In the genomic region with DNA sequence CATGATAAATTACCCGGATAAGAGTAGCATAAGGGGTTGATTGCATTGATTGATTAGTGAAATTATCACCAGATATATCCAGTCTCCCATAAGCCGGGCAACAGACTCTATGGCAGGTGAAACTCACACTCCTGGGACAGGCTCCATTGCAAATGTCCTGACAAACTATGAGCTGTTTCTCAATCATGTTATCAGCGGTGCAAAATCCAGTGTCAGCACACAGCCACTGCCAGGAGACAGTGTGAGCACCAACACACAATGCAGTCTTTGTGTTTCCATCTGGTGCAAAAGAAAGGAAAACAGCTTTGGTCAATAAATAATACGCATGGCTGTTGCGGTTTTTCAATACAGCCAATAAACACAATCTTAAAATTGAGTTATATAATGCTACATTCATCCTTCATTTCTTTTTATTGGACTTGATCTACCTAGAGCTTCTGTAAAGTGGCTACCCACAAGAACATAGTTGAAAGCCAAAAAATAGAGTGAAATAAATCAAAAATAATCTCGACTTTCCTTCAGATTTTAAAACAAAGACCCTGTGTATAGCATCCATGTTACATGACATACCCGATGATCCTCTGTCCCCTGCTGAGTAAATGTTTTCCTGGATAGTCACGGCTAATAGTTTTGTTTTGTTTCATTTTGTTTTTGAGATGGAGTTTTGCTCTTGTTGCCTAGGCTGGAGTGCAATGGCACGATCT, we compare ENCODE assay signal across 1 cellular context.
TF ChIP-seq lines count a peak whose summit lies in the region.

No MANE protein-coding gene starts in this region.

TF ChIP-seq in HepG2, 621 proteins besides CTCF, POLR2A, EP300 and RAD21 (continued from another document and continues in another):
- TF ChIP-seq, protein P1, sequence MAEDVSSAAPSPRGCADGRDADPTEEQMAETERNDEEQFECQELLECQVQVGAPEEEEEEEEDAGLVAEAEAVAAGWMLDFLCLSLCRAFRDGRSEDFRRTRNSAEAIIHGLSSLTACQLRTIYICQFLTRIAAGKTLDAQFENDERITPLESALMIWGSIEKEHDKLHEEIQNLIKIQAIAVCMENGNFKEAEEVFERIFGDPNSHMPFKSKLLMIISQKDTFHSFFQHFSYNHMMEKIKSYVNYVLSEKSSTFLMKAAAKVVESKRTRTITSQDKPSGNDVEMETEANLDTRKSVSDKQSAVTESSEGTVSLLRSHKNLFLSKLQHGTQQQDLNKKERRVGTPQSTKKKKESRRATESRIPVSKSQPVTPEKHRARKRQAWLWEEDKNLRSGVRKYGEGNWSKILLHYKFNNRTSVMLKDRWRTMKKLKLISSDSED (CRISPR knock-in tag; IDR thresholded peaks at IDR 0.05) = no peak
- TF ChIP-seq TGIF2 (CRISPR knock-in tag; IDR thresholded peaks at IDR 0.05) (0 out of 2 replicates have a peak, but pooled peaks have one; percentile 74), GFI1 (CRISPR knock-in tag; IDR thresholded peaks at IDR 0.05; ENCODE audit: borderline replicate concordance) (peak; percentile 64; the same call in 1 of the 2 replicates), ZNF747 (CRISPR knock-in tag; IDR thresholded peaks at IDR 0.05; ENCODE audit: borderline replicate concordance) (0 out of 2 replicates have a peak, but pooled peaks have one; percentile 12), ZFP36L2 (CRISPR knock-in tag; IDR thresholded peaks at IDR 0.05) (no peak), ZNF737 (CRISPR knock-in tag; IDR thresholded peaks at IDR 0.05; ENCODE audit: borderline replicate concordance) (no peak), ZBTB42 (CRISPR knock-in tag; IDR thresholded peaks at IDR 0.05) (no peak), BCL6 (CRISPR knock-in tag; IDR thresholded peaks at IDR 0.05) (peak; percentile 68), FOSL2 (CRISPR knock-in tag; IDR thresholded peaks at IDR 0.05) (peak; percentile 86), THYN1 (CRISPR knock-in tag; IDR thresholded peaks at IDR 0.05; ENCODE audit: borderline replicate concordance, low read depth) (no peak), MIER3 (CRISPR knock-in tag; IDR thresholded peaks at IDR 0.05; ENCODE audit: borderline replicate concordance) (peak; percentile 83; the same call in 1 of the 2 replicates), BRD4 (CRISPR knock-in tag; IDR thresholded peaks at IDR 0.05) (peak; percentile 91; the same call in 1 of the 2 replicates), ZNF543 (CRISPR knock-in tag; IDR thresholded peaks at IDR 0.05) (peak; percentile 54; the same call in 1 of the 2 replicates), KDM3A (CRISPR knock-in tag; IDR thresholded peaks at IDR 0.05; ENCODE audit: low read depth) (peak; percentile 5; the same call in 1 of the 2 replicates), XBP1 (CRISPR knock-in tag; IDR thresholded peaks at IDR 0.05) (no peak), ZNF264 (CRISPR knock-in tag; IDR thresholded peaks at IDR 0.05) (peak; percentile 76; the same call in 1 of the 2 replicates), TCF7 (IDR thresholded peaks at IDR 0.05; ENCODE audit: low read depth) (peak; percentile 53), KDM1A (CRISPR knock-in tag; IDR thresholded peaks at IDR 0.05) (no peak), TP53 (CRISPR knock-in tag; conservative IDR thresholded peaks at IDR 0.05) (0 out of 2 replicates have a peak, but pooled peaks have one; percentile 87), ZNF143 (CRISPR knock-in tag; IDR thresholded peaks at IDR 0.05) (no peak), GABPA (IDR thresholded peaks at IDR 0.05; ENCODE audit: low read depth, low read length) (no peak), GABPA (CRISPR knock-in tag; IDR thresholded peaks at IDR 0.05; ENCODE audit: low read depth) (0 out of 2 replicates have a peak, but pooled peaks have one; percentile 8), TEAD2 (CRISPR knock-in tag; IDR thresholded peaks at IDR 0.05) (no peak), YEATS4 (CRISPR knock-in tag; IDR thresholded peaks at IDR 0.05; ENCODE audit: borderline replicate concordance) (peak; percentile 82), PHF20 (CRISPR knock-in tag; IDR thresholded peaks at IDR 0.05) (no peak), RAD51 (IDR thresholded peaks at IDR 0.05; ENCODE audit: borderline replicate concordance) (no peak), ZNF292 (CRISPR knock-in tag; IDR thresholded peaks at IDR 0.05; ENCODE audit: borderline replicate concordance, low read depth) (peak; percentile 93), RFXANK (CRISPR knock-in tag; IDR thresholded peaks at IDR 0.05) (no peak; the same call in 1 of the 2 replicates), ZNF317 (CRISPR knock-in tag; IDR thresholded peaks at IDR 0.05) (peak; percentile 79), RARG (CRISPR knock-in tag; IDR thresholded peaks at IDR 0.05; ENCODE audit: low read depth) (no peak), ZNF160 (CRISPR knock-in tag; IDR thresholded peaks at IDR 0.05) (no peak), ZNF30 (CRISPR knock-in tag; IDR thresholded peaks at IDR 0.05) (no peak), WIZ (CRISPR knock-in tag; IDR thresholded peaks at IDR 0.05) (no peak), NFE2 (CRISPR knock-in tag; IDR thresholded peaks at IDR 0.05) (no peak)
- TF ChIP-seq, protein P2, sequence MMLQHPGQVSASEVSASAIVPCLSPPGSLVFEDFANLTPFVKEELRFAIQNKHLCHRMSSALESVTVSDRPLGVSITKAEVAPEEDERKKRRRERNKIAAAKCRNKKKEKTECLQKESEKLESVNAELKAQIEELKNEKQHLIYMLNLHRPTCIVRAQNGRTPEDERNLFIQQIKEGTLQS (CRISPR knock-in tag; IDR thresholded peaks at IDR 0.05) = 0 out of 2 replicates have a peak, but pooled peaks have one; percentile 50
- TF ChIP-seq, protein P3, sequence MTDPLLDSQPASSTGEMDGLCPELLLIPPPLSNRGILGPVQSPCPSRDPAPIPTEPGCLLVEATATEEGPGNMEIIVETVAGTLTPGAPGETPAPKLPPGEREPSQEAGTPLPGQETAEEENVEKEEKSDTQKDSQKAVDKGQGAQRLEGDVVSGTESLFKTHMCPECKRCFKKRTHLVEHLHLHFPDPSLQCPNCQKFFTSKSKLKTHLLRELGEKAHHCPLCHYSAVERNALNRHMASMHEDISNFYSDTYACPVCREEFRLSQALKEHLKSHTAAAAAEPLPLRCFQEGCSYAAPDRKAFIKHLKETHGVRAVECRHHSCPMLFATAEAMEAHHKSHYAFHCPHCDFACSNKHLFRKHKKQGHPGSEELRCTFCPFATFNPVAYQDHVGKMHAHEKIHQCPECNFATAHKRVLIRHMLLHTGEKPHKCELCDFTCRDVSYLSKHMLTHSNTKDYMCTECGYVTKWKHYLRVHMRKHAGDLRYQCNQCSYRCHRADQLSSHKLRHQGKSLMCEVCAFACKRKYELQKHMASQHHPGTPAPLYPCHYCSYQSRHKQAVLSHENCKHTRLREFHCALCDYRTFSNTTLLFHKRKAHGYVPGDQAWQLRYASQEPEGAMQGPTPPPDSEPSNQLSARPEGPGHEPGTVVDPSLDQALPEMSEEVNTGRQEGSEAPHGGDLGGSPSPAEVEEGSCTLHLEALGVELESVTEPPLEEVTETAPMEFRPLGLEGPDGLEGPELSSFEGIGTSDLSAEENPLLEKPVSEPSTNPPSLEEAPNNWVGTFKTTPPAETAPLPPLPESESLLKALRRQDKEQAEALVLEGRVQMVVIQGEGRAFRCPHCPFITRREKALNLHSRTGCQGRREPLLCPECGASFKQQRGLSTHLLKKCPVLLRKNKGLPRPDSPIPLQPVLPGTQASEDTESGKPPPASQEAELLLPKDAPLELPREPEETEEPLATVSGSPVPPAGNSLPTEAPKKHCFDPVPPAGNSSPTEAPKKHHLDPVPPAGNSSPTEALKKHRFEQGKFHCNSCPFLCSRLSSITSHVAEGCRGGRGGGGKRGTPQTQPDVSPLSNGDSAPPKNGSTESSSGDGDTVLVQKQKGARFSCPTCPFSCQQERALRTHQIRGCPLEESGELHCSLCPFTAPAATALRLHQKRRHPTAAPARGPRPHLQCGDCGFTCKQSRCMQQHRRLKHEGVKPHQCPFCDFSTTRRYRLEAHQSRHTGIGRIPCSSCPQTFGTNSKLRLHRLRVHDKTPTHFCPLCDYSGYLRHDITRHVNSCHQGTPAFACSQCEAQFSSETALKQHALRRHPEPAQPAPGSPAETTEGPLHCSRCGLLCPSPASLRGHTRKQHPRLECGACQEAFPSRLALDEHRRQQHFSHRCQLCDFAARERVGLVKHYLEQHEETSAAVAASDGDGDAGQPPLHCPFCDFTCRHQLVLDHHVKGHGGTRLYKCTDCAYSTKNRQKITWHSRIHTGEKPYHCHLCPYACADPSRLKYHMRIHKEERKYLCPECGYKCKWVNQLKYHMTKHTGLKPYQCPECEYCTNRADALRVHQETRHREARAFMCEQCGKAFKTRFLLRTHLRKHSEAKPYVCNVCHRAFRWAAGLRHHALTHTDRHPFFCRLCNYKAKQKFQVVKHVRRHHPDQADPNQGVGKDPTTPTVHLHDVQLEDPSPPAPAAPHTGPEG (CRISPR knock-in tag; IDR thresholded peaks at IDR 0.05) = peak; percentile 75; the same call in 1 of the 2 replicates
- TF ChIP-seq, protein P4, sequence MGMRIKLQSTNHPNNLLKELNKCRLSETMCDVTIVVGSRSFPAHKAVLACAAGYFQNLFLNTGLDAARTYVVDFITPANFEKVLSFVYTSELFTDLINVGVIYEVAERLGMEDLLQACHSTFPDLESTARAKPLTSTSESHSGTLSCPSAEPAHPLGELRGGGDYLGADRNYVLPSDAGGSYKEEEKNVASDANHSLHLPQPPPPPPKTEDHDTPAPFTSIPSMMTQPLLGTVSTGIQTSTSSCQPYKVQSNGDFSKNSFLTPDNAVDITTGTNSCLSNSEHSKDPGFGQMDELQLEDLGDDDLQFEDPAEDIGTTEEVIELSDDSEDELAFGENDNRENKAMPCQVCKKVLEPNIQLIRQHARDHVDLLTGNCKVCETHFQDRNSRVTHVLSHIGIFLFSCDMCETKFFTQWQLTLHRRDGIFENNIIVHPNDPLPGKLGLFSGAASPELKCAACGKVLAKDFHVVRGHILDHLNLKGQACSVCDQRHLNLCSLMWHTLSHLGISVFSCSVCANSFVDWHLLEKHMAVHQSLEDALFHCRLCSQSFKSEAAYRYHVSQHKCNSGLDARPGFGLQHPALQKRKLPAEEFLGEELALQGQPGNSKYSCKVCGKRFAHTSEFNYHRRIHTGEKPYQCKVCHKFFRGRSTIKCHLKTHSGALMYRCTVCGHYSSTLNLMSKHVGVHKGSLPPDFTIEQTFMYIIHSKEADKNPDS (CRISPR knock-in tag; IDR thresholded peaks at IDR 0.05) = no peak
- TF ChIP-seq, protein P5, sequence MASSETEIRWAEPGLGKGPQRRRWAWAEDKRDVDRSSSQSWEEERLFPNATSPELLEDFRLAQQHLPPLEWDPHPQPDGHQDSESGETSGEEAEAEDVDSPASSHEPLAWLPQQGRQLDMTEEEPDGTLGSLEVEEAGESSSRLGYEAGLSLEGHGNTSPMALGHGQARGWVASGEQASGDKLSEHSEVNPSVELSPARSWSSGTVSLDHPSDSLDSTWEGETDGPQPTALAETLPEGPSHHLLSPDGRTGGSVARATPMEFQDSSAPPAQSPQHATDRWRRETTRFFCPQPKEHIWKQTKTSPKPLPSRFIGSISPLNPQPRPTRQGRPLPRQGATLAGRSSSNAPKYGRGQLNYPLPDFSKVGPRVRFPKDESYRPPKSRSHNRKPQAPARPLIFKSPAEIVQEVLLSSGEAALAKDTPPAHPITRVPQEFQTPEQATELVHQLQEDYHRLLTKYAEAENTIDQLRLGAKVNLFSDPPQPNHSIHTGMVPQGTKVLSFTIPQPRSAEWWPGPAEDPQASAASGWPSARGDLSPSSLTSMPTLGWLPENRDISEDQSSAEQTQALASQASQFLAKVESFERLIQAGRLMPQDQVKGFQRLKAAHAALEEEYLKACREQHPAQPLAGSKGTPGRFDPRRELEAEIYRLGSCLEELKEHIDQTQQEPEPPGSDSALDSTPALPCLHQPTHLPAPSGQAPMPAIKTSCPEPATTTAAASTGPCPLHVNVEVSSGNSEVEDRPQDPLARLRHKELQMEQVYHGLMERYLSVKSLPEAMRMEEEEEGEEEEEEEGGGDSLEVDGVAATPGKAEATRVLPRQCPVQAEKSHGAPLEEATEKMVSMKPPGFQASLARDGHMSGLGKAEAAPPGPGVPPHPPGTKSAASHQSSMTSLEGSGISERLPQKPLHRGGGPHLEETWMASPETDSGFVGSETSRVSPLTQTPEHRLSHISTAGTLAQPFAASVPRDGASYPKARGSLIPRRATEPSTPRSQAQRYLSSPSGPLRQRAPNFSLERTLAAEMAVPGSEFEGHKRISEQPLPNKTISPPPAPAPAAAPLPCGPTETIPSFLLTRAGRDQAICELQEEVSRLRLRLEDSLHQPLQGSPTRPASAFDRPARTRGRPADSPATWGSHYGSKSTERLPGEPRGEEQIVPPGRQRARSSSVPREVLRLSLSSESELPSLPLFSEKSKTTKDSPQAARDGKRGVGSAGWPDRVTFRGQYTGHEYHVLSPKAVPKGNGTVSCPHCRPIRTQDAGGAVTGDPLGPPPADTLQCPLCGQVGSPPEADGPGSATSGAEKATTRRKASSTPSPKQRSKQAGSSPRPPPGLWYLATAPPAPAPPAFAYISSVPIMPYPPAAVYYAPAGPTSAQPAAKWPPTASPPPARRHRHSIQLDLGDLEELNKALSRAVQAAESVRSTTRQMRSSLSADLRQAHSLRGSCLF (CRISPR knock-in tag; IDR thresholded peaks at IDR 0.05; ENCODE audit: borderline replicate concordance) = no peak
- TF ChIP-seq, protein P6, sequence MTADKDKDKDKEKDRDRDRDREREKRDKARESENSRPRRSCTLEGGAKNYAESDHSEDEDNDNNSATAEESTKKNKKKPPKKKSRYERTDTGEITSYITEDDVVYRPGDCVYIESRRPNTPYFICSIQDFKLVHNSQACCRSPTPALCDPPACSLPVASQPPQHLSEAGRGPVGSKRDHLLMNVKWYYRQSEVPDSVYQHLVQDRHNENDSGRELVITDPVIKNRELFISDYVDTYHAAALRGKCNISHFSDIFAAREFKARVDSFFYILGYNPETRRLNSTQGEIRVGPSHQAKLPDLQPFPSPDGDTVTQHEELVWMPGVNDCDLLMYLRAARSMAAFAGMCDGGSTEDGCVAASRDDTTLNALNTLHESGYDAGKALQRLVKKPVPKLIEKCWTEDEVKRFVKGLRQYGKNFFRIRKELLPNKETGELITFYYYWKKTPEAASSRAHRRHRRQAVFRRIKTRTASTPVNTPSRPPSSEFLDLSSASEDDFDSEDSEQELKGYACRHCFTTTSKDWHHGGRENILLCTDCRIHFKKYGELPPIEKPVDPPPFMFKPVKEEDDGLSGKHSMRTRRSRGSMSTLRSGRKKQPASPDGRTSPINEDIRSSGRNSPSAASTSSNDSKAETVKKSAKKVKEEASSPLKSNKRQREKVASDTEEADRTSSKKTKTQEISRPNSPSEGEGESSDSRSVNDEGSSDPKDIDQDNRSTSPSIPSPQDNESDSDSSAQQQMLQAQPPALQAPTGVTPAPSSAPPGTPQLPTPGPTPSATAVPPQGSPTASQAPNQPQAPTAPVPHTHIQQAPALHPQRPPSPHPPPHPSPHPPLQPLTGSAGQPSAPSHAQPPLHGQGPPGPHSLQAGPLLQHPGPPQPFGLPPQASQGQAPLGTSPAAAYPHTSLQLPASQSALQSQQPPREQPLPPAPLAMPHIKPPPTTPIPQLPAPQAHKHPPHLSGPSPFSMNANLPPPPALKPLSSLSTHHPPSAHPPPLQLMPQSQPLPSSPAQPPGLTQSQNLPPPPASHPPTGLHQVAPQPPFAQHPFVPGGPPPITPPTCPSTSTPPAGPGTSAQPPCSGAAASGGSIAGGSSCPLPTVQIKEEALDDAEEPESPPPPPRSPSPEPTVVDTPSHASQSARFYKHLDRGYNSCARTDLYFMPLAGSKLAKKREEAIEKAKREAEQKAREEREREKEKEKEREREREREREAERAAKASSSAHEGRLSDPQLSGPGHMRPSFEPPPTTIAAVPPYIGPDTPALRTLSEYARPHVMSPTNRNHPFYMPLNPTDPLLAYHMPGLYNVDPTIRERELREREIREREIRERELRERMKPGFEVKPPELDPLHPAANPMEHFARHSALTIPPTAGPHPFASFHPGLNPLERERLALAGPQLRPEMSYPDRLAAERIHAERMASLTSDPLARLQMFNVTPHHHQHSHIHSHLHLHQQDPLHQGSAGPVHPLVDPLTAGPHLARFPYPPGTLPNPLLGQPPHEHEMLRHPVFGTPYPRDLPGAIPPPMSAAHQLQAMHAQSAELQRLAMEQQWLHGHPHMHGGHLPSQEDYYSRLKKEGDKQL (CRISPR knock-in tag; IDR thresholded peaks at IDR 0.05; ENCODE audit: low read depth) = peak; percentile 82; the same call in 1 of the 2 replicates
